In the genomic region with DNA sequence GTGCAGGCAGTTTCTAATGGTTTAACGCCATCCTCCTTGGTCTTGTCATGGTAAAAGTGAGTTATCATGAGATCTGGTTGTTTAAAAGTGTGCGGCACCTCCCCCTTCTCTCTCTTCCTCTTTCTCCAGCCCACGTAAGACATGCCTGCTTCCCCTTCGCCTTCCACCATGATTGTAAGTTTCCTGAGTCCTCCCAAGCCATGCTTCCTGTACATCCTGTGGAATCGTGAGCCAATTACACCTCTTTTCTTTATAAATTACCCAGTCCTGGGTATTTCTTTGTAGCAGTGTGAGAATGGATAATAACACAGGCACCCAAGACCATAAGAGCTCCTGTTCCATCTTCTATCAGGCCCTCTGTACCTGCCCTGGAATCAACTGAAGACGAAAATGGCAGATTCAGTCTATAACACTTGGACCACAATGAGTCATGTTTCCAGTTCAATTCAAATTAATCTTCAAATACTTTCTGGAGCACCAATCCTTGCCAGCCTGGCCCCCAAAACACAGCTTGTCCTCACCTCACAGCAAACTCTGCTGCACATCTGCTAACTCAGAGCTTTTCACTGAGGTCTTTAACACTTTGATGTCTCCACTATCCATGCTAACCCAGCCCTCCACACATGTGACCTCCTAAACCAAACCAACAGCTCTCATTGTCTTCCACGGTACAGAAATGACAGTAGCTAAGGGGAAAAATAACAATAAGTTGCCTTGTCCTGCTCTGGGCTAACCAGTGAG, we compare ENCODE assay signal across 10 cellular contexts.
DNase-seq lines count a peak whose midpoint lies in the region; ATAC-seq and TF ChIP-seq lines count a peak whose summit lies in the region.
"Had no signal": no experiment of that assay in that cellular context is flagged by ENCODE, and none has a peak within 500 bp of the region (broad histone marks: within the 10 kb centered on the region; RNA-seq: fewer than 3 reads in every experiment).

No MANE protein-coding gene starts in this region.

- H3K27me3 ChIP-seq in DND-41 (ENCODE audit: insufficient read depth, low read length, poor library complexity), result no peaks in the 10 kb centered on the region
- H3K27me3 ChIP-seq in CD4-positive, alpha-beta memory T cell (ENCODE audit: insufficient read depth, low read length), result no peaks in the 10 kb centered on the region
- H3K27me3 ChIP-seq: MG63 had no signal

- peaks cover 60% of the 10 kb centered on the region for H3K36me3 ChIP-seq in DND-41 (ENCODE audit: insufficient read depth, low read length)
- H3K36me3 ChIP-seq in CD4-positive, alpha-beta memory T cell (ENCODE audit: insufficient read depth, low read length), result no peaks in the 10 kb centered on the region
- H3K36me3 ChIP-seq: MG63 had no signal

- no peak overlapping the region for H2AFZ ChIP-seq in DND-41 (ENCODE audit: low read depth, low read length)

- H3K9me3 ChIP-seq in DND-41 (ENCODE audit: insufficient read depth, low read length, severe bottlenecking), result no peaks in the 10 kb centered on the region
- H3K9me3 ChIP-seq in CD4-positive, alpha-beta memory T cell (ENCODE audit: control insufficient read depth in 1 of 2, low read length in 2 of 2), result no peaks in the 10 kb centered on the region
- H3K9me3 ChIP-seq: MG63 had no signal

- DNase-seq in DND-41 (peak; percentile 29), GM19240 (ENCODE audit: insufficient read length, low spot score) (peak; percentile 20), HCEC 1CT (no peak), COR-L47 (lab: John Stamatoyannopoulos, UW) (no peak), NCI-H524 treated with DMSO at 0.1 percent for 48 hours (lab: John Stamatoyannopoulos, UW) (no peak)
- no peak for DNase-seq in CD4-positive, alpha-beta memory T cell
- DNase-seq: MG63 had no signal

- no peak overlapping the region for H3K4me2 ChIP-seq in DND-41 (ENCODE audit: insufficient read depth, low read length)

- intact Hi-C loops in CD4-positive, alpha-beta memory T cell (cut with micrococcal nuclease), result no loop called here

- H4K20me1 ChIP-seq in DND-41 (ENCODE audit: insufficient read depth, low read length), result peaks cover 56% of the 10 kb centered on the region

- H3K4me3 ChIP-seq in DND-41 (ENCODE audit: low read depth in 1 of 2, low read length in 2 of 2), result no peak overlapping the region
- H3K4me3 ChIP-seq in CD4-positive, alpha-beta memory T cell (ENCODE audit: low read length in 2 of 2), result no peak overlapping the region
- H3K4me3 ChIP-seq: MG63 had no signal

- no peaks in the 10 kb centered on the region for H3K27me3 Mint-ChIP-seq in activated T-helper 17 cell treated with anti-CD3 and anti-CD28 coated beads, Interleukin-2, amount 50 U/mL, for 72 hours
- H3K27me3 Mint-ChIP-seq in CD4-positive, alpha-beta memory T cell, result no peaks in the 10 kb centered on the region

- H3K9ac ChIP-seq in DND-41 (ENCODE audit: low read depth, low read length), result no peak overlapping the region

- H3K4me1 Mint-ChIP-seq in activated T-helper 17 cell treated with anti-CD3 and anti-CD28 coated beads, Interleukin-2, amount 50 U/mL, for 72 hours, result peaks cover 31% of the 10 kb centered on the region
- H3K4me1 Mint-ChIP-seq in CD4-positive, alpha-beta memory T cell, result peaks cover 22 to 52% (median 39%) of the 10 kb centered on the region in 4 donors

- peak overlapping the region; percentile 71 for H3K27ac Mint-ChIP-seq in activated T-helper 17 cell treated with anti-CD3 and anti-CD28 coated beads, Interleukin-2, amount 50 U/mL, for 72 hours
- peak overlapping the region in 1 of 7 donors; percentile 52 for H3K27ac Mint-ChIP-seq in CD4-positive, alpha-beta memory T cell

- peaks cover 98% of the 10 kb centered on the region for H3K79me2 ChIP-seq in DND-41 (ENCODE audit: insufficient read depth, low read length)

- no peak for TF ChIP-seq CTCF in DND-41 (IDR thresholded peaks at IDR 0.05; ENCODE audit: borderline replicate concordance, extremely low read depth, low read length, poor library complexity, severe bottlenecking)

- ATAC-seq in DND-41 (ENCODE audit: insufficient read depth, low read depth) (peak; percentile 69), HG03097 (IDR thresholded peaks at IDR 0.05; ENCODE audit: low FRiP score, unreplicated experiment) (peak; percentile 45)
- peak; percentile 70 for ATAC-seq in activated T-helper 17 cell treated with anti-CD3 and anti-CD28 coated beads, Interleukin-2, amount 50 U/mL, for 72 hours (replicated peaks)

- H3K4me3 Mint-ChIP-seq in activated T-helper 17 cell treated with anti-CD3 and anti-CD28 coated beads, Interleukin-2, amount 50 U/mL, for 72 hours, result peak overlapping the region; percentile 23
- H3K4me3 Mint-ChIP-seq in CD4-positive, alpha-beta memory T cell, result no peak overlapping the region

- CTCF ChIA-PET in CD4-positive, alpha-beta memory T cell (lab: Charles Lee; ENCODE audit: partially characterized antibody), result interaction anchor here (1.4 kb wide), 1 partner anchor 9 kb away, joined by 3 read pairs; no protein-coding TSS in a partner anchor

- H3K4me1 ChIP-seq in DND-41 (ENCODE audit: insufficient read depth, low read length), result no peaks in the 10 kb centered on the region
- no peaks in the 10 kb centered on the region for H3K4me1 ChIP-seq in CD4-positive, alpha-beta memory T cell (ENCODE audit: insufficient read depth, low read length)

- H3K36me3 Mint-ChIP-seq in activated T-helper 17 cell treated with anti-CD3 and anti-CD28 coated beads, Interleukin-2, amount 50 U/mL, for 72 hours (ENCODE audit: low read depth), result peaks cover 36% of the 10 kb centered on the region
- H3K36me3 Mint-ChIP-seq in CD4-positive, alpha-beta memory T cell, result peaks cover 35 to 36% of the 10 kb centered on the region in 2 donors

- no peak overlapping the region for H3K27ac ChIP-seq in DND-41 (ENCODE audit: low read length)
- no peak overlapping the region for H3K27ac ChIP-seq in CD4-positive, alpha-beta memory T cell (ENCODE audit: low read depth, low read length)
- H3K27ac ChIP-seq: epithelial cell of prostate had no signal

- POLR2A ChIA-PET in CD4-positive, alpha-beta memory T cell (lab: Charles Lee; ENCODE audit: partially characterized antibody), result no interaction called here

- H3K9me3 Mint-ChIP-seq in activated T-helper 17 cell treated with anti-CD3 and anti-CD28 coated beads, Interleukin-2, amount 50 U/mL, for 72 hours, result no peaks in the 10 kb centered on the region
- peaks cover 0 to 2% (median 0%) of the 10 kb centered on the region in 8 donors for H3K9me3 Mint-ChIP-seq in CD4-positive, alpha-beta memory T cell

Comparison
In these comparisons a context has a peak if more than half of its experiments do, and no peak if none do; other contexts are left out.
1. DNase-seq: peak in DND-41 (single experiment) and GM19240 (single experiment); none in HCEC 1CT (single experiment), CD4-positive, alpha-beta memory T cell (0 of 5), COR-L47 (single experiment) and NCI-H524 treated with DMSO at 0.1 percent for 48 hours (single experiment).
2. Peak in every context shown above with its lines, with median percentiles within 50 percentile points of each other: ATAC-seq.